In the genomic region with DNA sequence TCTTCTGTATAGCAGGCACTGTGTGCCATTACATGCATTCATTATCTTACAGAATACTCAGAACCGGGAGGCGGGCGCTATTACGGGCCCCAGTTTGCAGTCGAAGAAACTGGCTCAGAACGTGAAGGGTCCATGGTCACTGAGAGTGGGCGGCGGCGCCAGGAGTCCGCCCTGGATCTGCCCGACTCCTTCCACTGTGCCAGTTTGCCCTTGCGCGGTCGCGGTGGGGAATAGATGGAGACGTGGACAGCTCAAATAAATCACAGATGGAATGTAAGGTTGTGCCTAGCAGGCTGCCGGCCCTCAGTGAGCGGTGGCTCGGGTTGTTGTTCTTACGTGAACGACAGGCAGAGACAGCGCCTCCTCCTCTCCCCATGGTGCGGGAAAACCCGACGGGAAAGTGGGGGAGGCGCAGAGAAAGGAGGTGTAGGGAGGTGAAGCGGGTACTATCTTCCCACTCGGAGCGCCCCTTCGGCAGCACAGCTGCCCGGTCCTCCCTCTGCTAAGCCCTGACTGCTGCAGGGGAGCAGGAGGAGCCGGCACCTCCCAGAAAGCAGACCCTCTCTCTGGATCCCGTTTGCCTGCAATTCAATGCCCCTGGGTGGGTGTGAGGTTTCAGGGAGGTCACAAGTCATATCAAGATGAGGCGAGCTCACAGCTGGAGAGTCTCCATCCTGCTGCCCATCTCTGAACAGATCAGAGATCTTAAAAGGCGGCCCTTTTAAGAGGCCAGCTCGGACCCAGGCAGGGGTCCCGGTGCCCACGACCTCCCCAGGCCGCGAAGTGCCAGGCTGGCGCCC, we compare ENCODE assay signal across 8 cellular contexts. TPM values are rescaled to one million over a fixed set of nuclear protein-coding genes. Genes with fewer than 3 reads are reported as not detected.
DNase-seq lines count a peak whose midpoint lies in the region; ATAC-seq and TF ChIP-seq lines count a peak whose summit lies in the region.

No MANE protein-coding gene starts in this region.

- peak overlapping the region in 1 of 2 experiments; percentile 54; a peak in 1 of 4 replicates for H4K8ac ChIP-seq in IMR-90 (ENCODE audit: low read depth in 2 of 2, low read length in 2 of 2)

- no TSS peak for BruUV-seq in IMR-90 (replicated peaks; lab: Mats Ljungman, UMichigan)

- peak overlapping the region; percentile 80 for H3K4me3 ChIP-seq in CD8-positive, alpha-beta memory T cell (ENCODE audit: low read length)
- H3K4me3 ChIP-seq in IMR-90 (ENCODE audit: insufficient read depth, low read depth, low read length), result no peak overlapping the region
- H3K4me3 ChIP-seq in fibroblast of lung (replicated peaks in 1 of 4; ENCODE audit: control extremely low read depth in 1 of 4, insufficient read depth in 1 of 4, low read depth in 3 of 4, low read length in 4 of 4), result peak overlapping the region; percentile 9 to 48 (median 18)
- H3K4me3 ChIP-seq in neural cell (ENCODE audit: low read length), result peak overlapping the region; percentile 34
- no peak overlapping the region for H3K4me3 ChIP-seq in MG63

- 24% methylated on average over 21 of the region's 41 CpGs; no CpG with 5 or more reads in 1 of the 2 experiments for WGBS in IMR-90 (ENCODE audit: extremely low coverage in 2 of 2, insufficient read length in 1 of 2), 2 experiments

- H3K79me2 ChIP-seq in fibroblast of lung (ENCODE audit: control insufficient read depth, insufficient read depth, low read length) (no peaks in the 10 kb centered on the region), neural cell (replicated peaks; ENCODE audit: insufficient read depth, low read length) (no peaks in the 10 kb centered on the region)

- H3K36me3 ChIP-seq in CD8-positive, alpha-beta memory T cell (ENCODE audit: insufficient read depth, low read length), result no peaks in the 10 kb centered on the region
- H3K36me3 ChIP-seq in IMR-90 (ENCODE audit: control insufficient read depth, insufficient read depth, low read length), result no peaks in the 10 kb centered on the region
- no peaks in the 10 kb centered on the region for H3K36me3 ChIP-seq in fibroblast of lung (ENCODE audit: control insufficient read depth, insufficient read depth, low read length)
- no peaks in the 10 kb centered on the region for H3K36me3 ChIP-seq in neural cell (ENCODE audit: insufficient read depth, low read length)
- H3K36me3 ChIP-seq in MG63, result no peaks in the 10 kb centered on the region

- H3F3A ChIP-seq in neural cell (ENCODE audit: insufficient read depth, low read length, poor library complexity, severe bottlenecking), result no peaks in the 10 kb centered on the region

- CTCF ChIA-PET in CD8-positive, alpha-beta memory T cell (lab: Charles Lee), result interaction anchor here (0.7 to 5.1 kb wide), 28 partner anchors 9 to 274 kb away, joined by 3 to 47 read pairs (median 5); a partner anchor contains a TSS
- CTCF ChIA-PET in IMR-90 (lab: Yijun Ruan, JAX), result interaction anchor here (1.3 to 2.8 kb wide), 5 partner anchors 20 to 172 kb away, joined by 4 to 16 read pairs (median 5); no protein-coding TSS in a partner anchor
- CTCF ChIA-PET in activated CD4-positive, alpha-beta memory T cell treated with anti-CD3 and anti-CD28 coated beads, Interleukin-2, amount 10 ng/mL, durations not matched to agents 7 days and 5 days (lab: Charles Lee), result interaction anchor here (0.9 to 8.0 kb wide), 19 partner anchors 7 to 219 kb away, joined by 3 to 92 read pairs (median 6); a partner anchor contains a TSS

- peak overlapping the region; percentile 17 to 93 (median 84) for H3K27ac Mint-ChIP-seq in CD8-positive, alpha-beta memory T cell
- no peak overlapping the region for H3K27ac Mint-ChIP-seq in activated CD4-positive, alpha-beta memory T cell treated with anti-CD3 and anti-CD28 coated beads, Interleukin-2, amount 10 ng/mL, durations not matched to agents 7 days and 5 days

- no peak for TF ChIP-seq CTCF in IMR-90 (conservative IDR thresholded peaks at IDR 0.05; ENCODE audit: low read depth, low read length)
- no peak for TF ChIP-seq CTCF in fibroblast of lung (conservative IDR thresholded peaks at IDR 0.05 in 1 of 2, IDR thresholded peaks at IDR 0.05 in 1 of 2; ENCODE audit: low read depth in 1 of 2, low read length in 2 of 2)
- no peak for TF ChIP-seq CTCF in neural cell (IDR thresholded peaks at IDR 0.05; ENCODE audit: poor library complexity, severe bottlenecking)

- no peak overlapping the region for H2BK5ac ChIP-seq in IMR-90 (ENCODE audit: low read depth, low read length, poor library complexity, severe bottlenecking)

- POLR2A ChIA-PET in CD8-positive, alpha-beta memory T cell (lab: Charles Lee), result interaction anchor here (0.5 to 2.3 kb wide), 6 partner anchors 58 to 216 kb away, joined by 3 to 7 read pairs (median 4); a partner anchor contains a TSS
- POLR2A ChIA-PET in IMR-90 (lab: Charles Lee; ENCODE audit: unreplicated experiment), result interaction anchor here (1.0 kb wide), 1 partner anchor 234 kb away, joined by 3 read pairs; no protein-coding TSS in a partner anchor
- POLR2A ChIA-PET in activated CD4-positive, alpha-beta memory T cell treated with anti-CD3 and anti-CD28 coated beads, Interleukin-2, amount 10 ng/mL, durations not matched to agents 7 days and 5 days (lab: Charles Lee), result interaction anchor here (0.6 to 3.3 kb wide), 21 partner anchors 10 to 276 kb away, joined by 3 to 23 read pairs (median 4); a partner anchor contains a TSS

- peak overlapping the region; percentile 33 for H3K4ac ChIP-seq in IMR-90 (ENCODE audit: low read depth, low read length)

- no peak overlapping the region for H4K91ac ChIP-seq in IMR-90 (ENCODE audit: insufficient read depth, low read depth, low read length)

- peaks cover 13 to 41% (median 23%) of the 10 kb centered on the region in 3 donors for H3K4me1 Mint-ChIP-seq in CD8-positive, alpha-beta memory T cell
- peaks cover 58% of the 10 kb centered on the region for H3K4me1 Mint-ChIP-seq in activated CD4-positive, alpha-beta memory T cell treated with anti-CD3 and anti-CD28 coated beads, Interleukin-2, amount 10 ng/mL, durations not matched to agents 7 days and 5 days

- peak overlapping the region; percentile 87 for H2AK9ac ChIP-seq in IMR-90 (replicated peaks; ENCODE audit: low read depth, low read length, poor library complexity)

- peak overlapping the region; percentile 35; the same call in 1 of the 2 replicates for H2AK5ac ChIP-seq in IMR-90 (ENCODE audit: low read depth, low read length)

- peaks cover 5% of the 10 kb centered on the region for H3K27me3 ChIP-seq in CD8-positive, alpha-beta memory T cell (ENCODE audit: insufficient read depth, low read length, poor library complexity, severe bottlenecking)
- peaks cover 37% of the 10 kb centered on the region for H3K27me3 ChIP-seq in IMR-90 (ENCODE audit: control insufficient read depth, insufficient read depth, low read length)
- peaks cover 31% of the 10 kb centered on the region for H3K27me3 ChIP-seq in fibroblast of lung (ENCODE audit: control insufficient read depth, insufficient read depth, low read length)
- H3K27me3 ChIP-seq in neural cell (ENCODE audit: insufficient read depth, low read depth, low read length), result peaks cover 43% of the 10 kb centered on the region
- H3K27me3 ChIP-seq in MG63, result no peaks in the 10 kb centered on the region

- H3K4me2 ChIP-seq in IMR-90 (ENCODE audit: low read depth, low read length) (no peak overlapping the region), fibroblast of lung (ENCODE audit: extremely low read depth, insufficient read depth, low read length) (peak overlapping the region; percentile 32), neural cell (ENCODE audit: low read length) (no peak overlapping the region)

- H3K9ac ChIP-seq in IMR-90 (ENCODE audit: low read depth, low read length) (no peak overlapping the region), fibroblast of lung (ENCODE audit: insufficient read depth, low read length) (no peak overlapping the region), neural cell (ENCODE audit: low read length) (no peak overlapping the region)

- no peak overlapping the region for H3K56ac ChIP-seq in IMR-90 (ENCODE audit: extremely low read depth, insufficient read depth, low read length)

- H3K9me1 ChIP-seq in IMR-90 (ENCODE audit: insufficient read depth, low read length), result 0 out of 2 replicates have a peak, but pooled peaks cover 3% of the 10 kb centered on the region

- no peaks in the 10 kb centered on the region for H3K9me3 Mint-ChIP-seq in CD8-positive, alpha-beta memory T cell
- no peaks in the 10 kb centered on the region for H3K9me3 Mint-ChIP-seq in activated CD4-positive, alpha-beta memory T cell treated with anti-CD3 and anti-CD28 coated beads, Interleukin-2, amount 10 ng/mL, durations not matched to agents 7 days and 5 days

- no peak overlapping the region for H3K18ac ChIP-seq in IMR-90 (ENCODE audit: low read depth, low read length)

- no peak for ATAC-seq in IMR-90 (ENCODE audit: low read depth)
- no peak for ATAC-seq in HG02798 (IDR thresholded peaks at IDR 0.05; ENCODE audit: poor library complexity, unreplicated experiment)
- no peak for ATAC-seq in GM19463 (IDR thresholded peaks at IDR 0.05; ENCODE audit: unreplicated experiment)

- H2BK120ac ChIP-seq in IMR-90 (ENCODE audit: low read depth, low read length), result peak overlapping the region; percentile 38; the same call in 1 of the 2 replicates

- H2BK15ac ChIP-seq in IMR-90 (ENCODE audit: low read depth, low read length), result no peak overlapping the region

- TF ChIP-seq POLR2A in IMR-90 (IDR thresholded peaks at IDR 0.05; ENCODE audit: low read depth, low read length), result no peak

- no peak overlapping the region for H2BK20ac ChIP-seq in IMR-90 (ENCODE audit: low read depth, low read length)

- in situ Hi-C loops in IMR-90 (cut with MboI; ENCODE audit: low sequenced_read_pairs), result no loop called here

- TF ChIP-seq EP300 in neural cell (conservative IDR thresholded peaks at IDR 0.05; ENCODE audit: poor library complexity, severe bottlenecking), result no peak

- H3K9me3 ChIP-seq in CD8-positive, alpha-beta memory T cell (ENCODE audit: low read length), result no peaks in the 10 kb centered on the region
- H3K9me3 ChIP-seq in IMR-90 (ENCODE audit: control insufficient read depth, insufficient read depth, low read length) (no peaks in the 10 kb centered on the region), fibroblast of lung (ENCODE audit: control insufficient read depth, insufficient read depth, low read depth, low read length) (no peaks in the 10 kb centered on the region), neural cell (ENCODE audit: low read length) (no peaks in the 10 kb centered on the region), MG63 (no peaks in the 10 kb centered on the region)

- peak overlapping the region; percentile 84 to 93 (median 90) for H3K4me3 Mint-ChIP-seq in CD8-positive, alpha-beta memory T cell
- peak overlapping the region; percentile 66 for H3K4me3 Mint-ChIP-seq in activated CD4-positive, alpha-beta memory T cell treated with anti-CD3 and anti-CD28 coated beads, Interleukin-2, amount 10 ng/mL, durations not matched to agents 7 days and 5 days

- H4K20me1 ChIP-seq in IMR-90 (ENCODE audit: insufficient read depth, low read length) (no peaks in the 10 kb centered on the region), fibroblast of lung (ENCODE audit: control insufficient read depth, extremely low read depth, insufficient read depth, low read length) (no peaks in the 10 kb centered on the region), neural cell (ENCODE audit: insufficient read depth) (no peaks in the 10 kb centered on the region)

- no peaks in the 10 kb centered on the region for H3K79me1 ChIP-seq in IMR-90 (ENCODE audit: low read depth in 1 of 2, low read length in 2 of 2)

- H3K14ac ChIP-seq in IMR-90 (replicated peaks; ENCODE audit: low read depth, low read length), result no peak overlapping the region

- no peaks in the 10 kb centered on the region for H3K36me3 Mint-ChIP-seq in CD8-positive, alpha-beta memory T cell
- no peaks in the 10 kb centered on the region for H3K36me3 Mint-ChIP-seq in activated CD4-positive, alpha-beta memory T cell treated with anti-CD3 and anti-CD28 coated beads, Interleukin-2, amount 10 ng/mL, durations not matched to agents 7 days and 5 days (ENCODE audit: low read depth)

- peaks cover 11 to 18% of the 10 kb centered on the region in 2 donors for H3K27me3 Mint-ChIP-seq in CD8-positive, alpha-beta memory T cell
- H3K27me3 Mint-ChIP-seq in activated CD4-positive, alpha-beta memory T cell treated with anti-CD3 and anti-CD28 coated beads, Interleukin-2, amount 10 ng/mL, durations not matched to agents 7 days and 5 days, result peaks cover 25% of the 10 kb centered on the region

- no peak overlapping the region; the same call in 1 of the 2 replicates for H4K5ac ChIP-seq in IMR-90 (ENCODE audit: low read depth, low read length)

- intact Hi-C loops in IMR-90 (cut with micrococcal nuclease), result loop anchor here (5.0 kb wide), 1 partner anchor 174 kb away; no protein-coding TSS in a partner anchor

- no peaks in the 10 kb centered on the region for H3K9me2 ChIP-seq in neural cell (ENCODE audit: insufficient read depth, low read length)

- H3K4me1 ChIP-seq in CD8-positive, alpha-beta memory T cell (ENCODE audit: insufficient read depth, low read length), result peaks cover 19% of the 10 kb centered on the region
- peaks cover 13% of the 10 kb centered on the region; the same call in 1 of the 2 replicates for H3K4me1 ChIP-seq in IMR-90 (ENCODE audit: control insufficient read depth, insufficient read depth, low read length)
- peaks cover 4% of the 10 kb centered on the region for H3K4me1 ChIP-seq in fibroblast of lung (ENCODE audit: control insufficient read depth, extremely low read depth, insufficient read depth, low read length)

- H2AFZ ChIP-seq in IMR-90 (replicated peaks; ENCODE audit: low read length, poor library complexity) (peak overlapping the region; percentile 99), fibroblast of lung (ENCODE audit: low read length) (peak overlapping the region; percentile 62), neural cell (ENCODE audit: low read depth, low read length) (no peak overlapping the region)

- DNase-seq in CD8-positive, alpha-beta memory T cell, result peak in 3 of 5 donors; percentile 11 to 41 (median 24)
- DNase-seq in IMR-90, result no peak
- peak; percentile 29 for DNase-seq in activated CD4-positive, alpha-beta memory T cell treated with anti-CD3 and anti-CD28 coated beads, Interleukin-2, amount 10 ng/mL, durations not matched to agents 7 days and 5 days
- DNase-seq in fibroblast of lung (ENCODE audit: low read depth in 2 of 2), result no peak
- no peak for DNase-seq in MG63

- TF ChIP-seq RAD21 in IMR-90 (IDR thresholded peaks at IDR 0.05; ENCODE audit: low read length) (no peak), neural cell (conservative IDR thresholded peaks at IDR 0.05) (no peak)

- dilution Hi-C loops in IMR-90 (cut with HindIII; ENCODE audit: low sequenced_read_pairs, unreplicated experiment), result no loop called here

- H3K27ac ChIP-seq in CD8-positive, alpha-beta memory T cell (ENCODE audit: low read depth, low read length), result no peak overlapping the region
- no peak overlapping the region for H3K27ac ChIP-seq in IMR-90 (ENCODE audit: insufficient read depth, low read length)
- H3K27ac ChIP-seq in fibroblast of lung (ENCODE audit: insufficient read depth, low read length), result no peak overlapping the region
- no peak overlapping the region for H3K27ac ChIP-seq in neural cell (ENCODE audit: low read length)

- H3K23ac ChIP-seq in IMR-90 (ENCODE audit: low read depth, low read length), result no peak overlapping the region

RNA-seq across cellular contexts. Expression of a gene that starts 1.1 kb away (rescaled TPM):
- total RNA-seq in CD8-positive, alpha-beta memory T cell, result 1 to 10 TPM; 4.4 to 5.5 TPM
- 0.68 TPM for polyA plus RNA-seq in CD8-positive, alpha-beta memory T cell
- total RNA-seq in IMR-90 (2012; rRNA removed) (0.56 and 0.90 TPM in 2 replicates), fibroblast of lung (2.1 and 2.8 TPM in 2 replicates)
- polyA plus RNA-seq in IMR-90 (2012; rRNA removed) (1.3 and 1.6 TPM in 2 replicates), fibroblast of lung (0.40 and 1.3 TPM in 2 replicates), neural cell (1.3 and 2.3 TPM in 2 replicates)
- polyA plus RNA-seq in IMR-90 (2012; cell fraction: cytosol; rRNA removed), result 1.1 and 1.3 TPM in 2 replicates
- polyA plus RNA-seq in IMR-90 (2012; cell fraction: nucleus; rRNA removed; ENCODE audit: low replicate concordance), result 6.1 and 8.7 TPM in 2 replicates
- total RNA-seq in activated CD4-positive, alpha-beta memory T cell treated with anti-CD3 and anti-CD28 coated beads, Interleukin-2, amount 10 ng/mL, durations not matched to agents 7 days and 5 days, result 1 to 10 TPM; 7.2 to 8.2 TPM
- polyA plus RNA-seq in fibroblast of lung (2012), result 0.97 and 3.0 TPM in 2 replicates
- polyA minus RNA-seq in fibroblast of lung (ENCODE audit: low replicate concordance) (0.96 and 1.6 TPM in 2 replicates), neural cell (2.0 and 2.2 TPM in 2 replicates)
- total RNA-seq in MG63 (2014; rRNA removed; shearing (Covaris generic); ENCODE audit: low replicate concordance), result 2.0 TPM in 1 of 2 replicates, not detected in the other

RNA-seq across cellular contexts. Expression of a gene that starts 57.5 kb away (rescaled TPM):
- 100 to 1,000 TPM; 144 to 146 TPM for total RNA-seq in CD8-positive, alpha-beta memory T cell
- 340 TPM for polyA plus RNA-seq in CD8-positive, alpha-beta memory T cell
- total RNA-seq in IMR-90 (2012; rRNA removed) (30.1 and 33.6 TPM in 2 replicates), fibroblast of lung (7.7 and 16.7 TPM in 2 replicates)
- polyA plus RNA-seq in IMR-90 (2012; rRNA removed) (29.1 and 31.0 TPM in 2 replicates), fibroblast of lung (28.7 and 35.0 TPM in 2 replicates), neural cell (46.8 and 56.3 TPM in 2 replicates)
- polyA plus RNA-seq in IMR-90 (2012; cell fraction: cytosol; rRNA removed), result 15.8 and 20.4 TPM in 2 replicates
- 20.5 and 30.1 TPM in 2 replicates for polyA plus RNA-seq in IMR-90 (2012; cell fraction: nucleus; rRNA removed; ENCODE audit: low replicate concordance)
- 100 to 1,000 TPM; 172 to 173 TPM for total RNA-seq in activated CD4-positive, alpha-beta memory T cell treated with anti-CD3 and anti-CD28 coated beads, Interleukin-2, amount 10 ng/mL, durations not matched to agents 7 days and 5 days
- 26.8 and 31.1 TPM in 2 replicates for polyA plus RNA-seq in fibroblast of lung (2012)
- polyA minus RNA-seq in fibroblast of lung (ENCODE audit: low replicate concordance) (40.1 and 46.1 TPM in 2 replicates), neural cell (57.0 and 64.9 TPM in 2 replicates)
- total RNA-seq in MG63 (2014; rRNA removed; shearing (Covaris generic); ENCODE audit: low replicate concordance), result 95.8 and 98.2 TPM in 2 replicates

RNA-seq across cellular contexts. Expression of a gene that starts 58.0 kb away (rescaled TPM):
- 10 to 100 TPM; 51.0 to 53.7 TPM for total RNA-seq in CD8-positive, alpha-beta memory T cell
- 32.5 TPM for polyA plus RNA-seq in CD8-positive, alpha-beta memory T cell
- total RNA-seq in IMR-90 (2012; rRNA removed) (28.9 and 90.8 TPM in 2 replicates), fibroblast of lung (60.9 and 68.8 TPM in 2 replicates)
- polyA plus RNA-seq in IMR-90 (2012; rRNA removed) (17.7 and 21.0 TPM in 2 replicates), fibroblast of lung (67.6 and 70.5 TPM in 2 replicates), neural cell (26.9 and 32.9 TPM in 2 replicates)
- polyA plus RNA-seq in IMR-90 (2012; cell fraction: cytosol; rRNA removed), result 3.1 and 3.9 TPM in 2 replicates
- 1.7 and 7.1 TPM in 2 replicates for polyA plus RNA-seq in IMR-90 (2012; cell fraction: nucleus; rRNA removed; ENCODE audit: low replicate concordance)
- 10 to 100 TPM; 23.8 to 25.4 TPM for total RNA-seq in activated CD4-positive, alpha-beta memory T cell treated with anti-CD3 and anti-CD28 coated beads, Interleukin-2, amount 10 ng/mL, durations not matched to agents 7 days and 5 days
- polyA plus RNA-seq in fibroblast of lung (2012), result 44.6 and 46.6 TPM in 2 replicates
- polyA minus RNA-seq in fibroblast of lung (ENCODE audit: low replicate concordance) (5.3 and 6.9 TPM in 2 replicates), neural cell (44.8 and 44.9 TPM in 2 replicates)
- total RNA-seq in MG63 (2014; rRNA removed; shearing (Covaris generic); ENCODE audit: low replicate concordance), result 36.7 and 52.8 TPM in 2 replicates

Comparison
In these comparisons a context has a peak if more than half of its experiments do, and no peak if none do; other contexts are left out.
1. DNase-seq: peak in CD8-positive, alpha-beta memory T cell (3 of 5) and activated CD4-positive, alpha-beta memory T cell treated with anti-CD3 and anti-CD28 coated beads, Interleukin-2, amount 10 ng/mL, durations not matched to agents 7 days and 5 days (single experiment); none in IMR-90 (single experiment), fibroblast of lung (0 of 2) and MG63 (single experiment).
2. H3K4me3 ChIP-seq: peak in CD8-positive, alpha-beta memory T cell (single experiment), fibroblast of lung (4 of 4) and neural cell (single experiment); none in IMR-90 (single experiment) and MG63 (single experiment).